In the genomic region with DNA sequence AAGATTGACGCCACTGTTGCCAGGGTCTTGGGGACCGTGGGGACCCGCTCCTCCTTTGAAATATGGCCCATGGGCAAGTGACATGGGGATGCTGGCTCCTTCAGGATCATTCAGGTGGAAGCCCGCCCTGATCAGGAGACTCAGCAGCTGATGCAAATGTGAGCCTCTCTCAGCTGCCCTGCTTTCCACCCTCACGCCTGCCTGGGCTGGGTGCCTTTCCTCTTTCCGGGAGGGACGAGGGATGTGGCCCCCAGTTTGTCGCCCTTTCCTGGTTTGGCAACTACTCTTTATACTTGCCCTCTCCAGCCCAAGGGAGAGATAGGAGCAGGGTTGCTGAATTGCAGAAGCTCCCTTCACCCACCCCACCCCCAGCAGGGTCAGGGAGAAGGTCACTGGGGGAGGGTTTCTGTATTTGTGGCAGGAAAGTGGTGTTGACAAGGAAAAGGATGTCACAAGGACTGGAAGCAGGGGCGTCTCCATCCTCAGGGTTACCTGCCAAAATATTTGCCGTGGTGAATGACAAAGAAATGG, we compare ENCODE assay signal across 1 cellular context.
TF ChIP-seq lines count a peak whose summit lies in the region.

No MANE protein-coding gene starts in this region.

TF ChIP-seq in HepG2, 621 proteins besides CTCF, POLR2A, EP300 and RAD21 (continued from another document and continues in another):
- TF ChIP-seq REXO4 (CRISPR knock-in tag; IDR thresholded peaks at IDR 0.05; ENCODE audit: borderline replicate concordance) (no peak), ZNF816 (CRISPR knock-in tag; IDR thresholded peaks at IDR 0.05; ENCODE audit: borderline replicate concordance) (no peak), ISX (CRISPR knock-in tag; conservative IDR thresholded peaks at IDR 0.05) (no peak), XRCC5 (optimal IDR thresholded peaks at IDR 0.05; ENCODE audit: low read length) (no peak), HOXA3 (CRISPR knock-in tag; IDR thresholded peaks at IDR 0.05) (no peak), ATF1 (CRISPR knock-in tag; IDR thresholded peaks at IDR 0.05) (peak; percentile 39; the same call in 1 of the 2 replicates), ZNF615 (CRISPR knock-in tag; IDR thresholded peaks at IDR 0.05; ENCODE audit: borderline replicate concordance) (0 out of 2 replicates have a peak, but pooled peaks have one; percentile 70), CHD4 (IDR thresholded peaks at IDR 0.05; ENCODE audit: borderline replicate concordance, low read length) (no peak), ZNF841 (CRISPR knock-in tag; IDR thresholded peaks at IDR 0.05; ENCODE audit: borderline replicate concordance) (no peak), ZNF572 (CRISPR knock-in tag; IDR thresholded peaks at IDR 0.05) (no peak), KMT2B (CRISPR knock-in tag; IDR thresholded peaks at IDR 0.05) (no peak), NCOA2 (CRISPR knock-in tag; IDR thresholded peaks at IDR 0.05) (peak; percentile 90), POGZ (CRISPR knock-in tag; IDR thresholded peaks at IDR 0.05) (peak; percentile 76), ZNF143 (CRISPR knock-in tag; IDR thresholded peaks at IDR 0.05) (no peak), ELF3 (CRISPR knock-in tag; IDR thresholded peaks at IDR 0.05) (peak; percentile 93), ZC3H13 (CRISPR knock-in tag; IDR thresholded peaks at IDR 0.05) (no peak), ZNF296 (CRISPR knock-in tag; conservative IDR thresholded peaks at IDR 0.05) (no peak), GATAD1 (CRISPR knock-in tag; IDR thresholded peaks at IDR 0.05) (0 out of 2 replicates have a peak, but pooled peaks have one; percentile 32), SIX1 (CRISPR knock-in tag; IDR thresholded peaks at IDR 0.05; ENCODE audit: borderline replicate concordance) (peak; percentile 32; the same call in 1 of the 2 replicates), MTA1 (CRISPR knock-in tag; IDR thresholded peaks at IDR 0.05; ENCODE audit: borderline replicate concordance) (no peak), TRIM24 (CRISPR knock-in tag; IDR thresholded peaks at IDR 0.05) (no peak), E2F5 (CRISPR knock-in tag; conservative IDR thresholded peaks at IDR 0.05) (no peak), SP4 (CRISPR knock-in tag; IDR thresholded peaks at IDR 0.05) (no peak), MATR3 (CRISPR knock-in tag; IDR thresholded peaks at IDR 0.05) (no peak), ESRRA (CRISPR knock-in tag; IDR thresholded peaks at IDR 0.05; ENCODE audit: low read depth) (peak; percentile 47; the same call in 1 of the 2 replicates), TARDBP (CRISPR knock-in tag; IDR thresholded peaks at IDR 0.05) (peak; percentile 62; the same call in 1 of the 2 replicates), DNMT3B (CRISPR knock-in tag; conservative IDR thresholded peaks at IDR 0.05) (no peak), ZNF777 (CRISPR knock-in tag; IDR thresholded peaks at IDR 0.05) (no peak), ZNF792 (CRISPR knock-in tag; IDR thresholded peaks at IDR 0.05) (peak; percentile 68; the same call in 1 of the 2 replicates), RXRA (CRISPR knock-in tag; IDR thresholded peaks at IDR 0.05) (peak; percentile 91; the same call in 1 of the 2 replicates), ELF1 (CRISPR knock-in tag; IDR thresholded peaks at IDR 0.05) (no peak), NFIB (CRISPR knock-in tag; IDR thresholded peaks at IDR 0.05; ENCODE audit: borderline replicate concordance) (no peak), ZHX1 (CRISPR knock-in tag; IDR thresholded peaks at IDR 0.05; ENCODE audit: low read depth) (no peak), ZNF10 (CRISPR knock-in tag; IDR thresholded peaks at IDR 0.05; ENCODE audit: borderline replicate concordance, low read depth) (no peak), ZKSCAN5 (CRISPR knock-in tag; IDR thresholded peaks at IDR 0.05) (0 out of 2 replicates have a peak, but pooled peaks have one; percentile 70), ELF4 (CRISPR knock-in tag; IDR thresholded peaks at IDR 0.05; ENCODE audit: borderline replicate concordance) (no peak), MED8 (CRISPR knock-in tag; IDR thresholded peaks at IDR 0.05; ENCODE audit: insufficient replicate concordance) (peak; percentile 79), NR2F2 (IDR thresholded peaks at IDR 0.05; ENCODE audit: borderline replicate concordance, low read depth) (peak; percentile 97), ZNF737 (CRISPR knock-in tag; IDR thresholded peaks at IDR 0.05; ENCODE audit: borderline replicate concordance) (no peak), MAFF (IDR thresholded peaks at IDR 0.05; ENCODE audit: low read depth, low read length) (no peak), MBNL3 (CRISPR knock-in tag; conservative IDR thresholded peaks at IDR 0.05) (no peak), ZNF441 (CRISPR knock-in tag; IDR thresholded peaks at IDR 0.05; ENCODE audit: borderline replicate concordance) (peak; percentile 26; the same call in 1 of the 2 replicates), NFATC3 (CRISPR knock-in tag; IDR thresholded peaks at IDR 0.05) (no peak), ZNF782 (CRISPR knock-in tag; IDR thresholded peaks at IDR 0.05; ENCODE audit: borderline replicate concordance) (no peak), ZNF501 (CRISPR knock-in tag; IDR thresholded peaks at IDR 0.05) (peak; percentile 24; the same call in 1 of the 2 replicates), ZFP41 (CRISPR knock-in tag; IDR thresholded peaks at IDR 0.05; ENCODE audit: borderline replicate concordance) (no peak), IRF9 (CRISPR knock-in tag; IDR thresholded peaks at IDR 0.05; ENCODE audit: borderline replicate concordance) (no peak), THAP11 (CRISPR knock-in tag; IDR thresholded peaks at IDR 0.05) (no peak), ZNF362 (CRISPR knock-in tag; IDR thresholded peaks at IDR 0.05; ENCODE audit: borderline replicate concordance) (peak; percentile 14; the same call in 1 of the 2 replicates), ZNF512 (CRISPR knock-in tag; IDR thresholded peaks at IDR 0.05) (0 out of 2 replicates have a peak, but pooled peaks have one; percentile 33), GATAD2A (CRISPR knock-in tag; IDR thresholded peaks at IDR 0.05) (peak; percentile 84), HOXA9 (CRISPR knock-in tag; IDR thresholded peaks at IDR 0.05; ENCODE audit: borderline replicate concordance) (no peak), SMARCE1 (IDR thresholded peaks at IDR 0.05; ENCODE audit: borderline replicate concordance) (no peak)
- TF ChIP-seq, protein P1, sequence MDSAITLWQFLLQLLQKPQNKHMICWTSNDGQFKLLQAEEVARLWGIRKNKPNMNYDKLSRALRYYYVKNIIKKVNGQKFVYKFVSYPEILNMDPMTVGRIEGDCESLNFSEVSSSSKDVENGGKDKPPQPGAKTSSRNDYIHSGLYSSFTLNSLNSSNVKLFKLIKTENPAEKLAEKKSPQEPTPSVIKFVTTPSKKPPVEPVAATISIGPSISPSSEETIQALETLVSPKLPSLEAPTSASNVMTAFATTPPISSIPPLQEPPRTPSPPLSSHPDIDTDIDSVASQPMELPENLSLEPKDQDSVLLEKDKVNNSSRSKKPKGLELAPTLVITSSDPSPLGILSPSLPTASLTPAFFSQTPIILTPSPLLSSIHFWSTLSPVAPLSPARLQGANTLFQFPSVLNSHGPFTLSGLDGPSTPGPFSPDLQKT (CRISPR knock-in tag; IDR thresholded peaks at IDR 0.05; ENCODE audit: borderline replicate concordance), result no peak
- TF ChIP-seq, protein P2, sequence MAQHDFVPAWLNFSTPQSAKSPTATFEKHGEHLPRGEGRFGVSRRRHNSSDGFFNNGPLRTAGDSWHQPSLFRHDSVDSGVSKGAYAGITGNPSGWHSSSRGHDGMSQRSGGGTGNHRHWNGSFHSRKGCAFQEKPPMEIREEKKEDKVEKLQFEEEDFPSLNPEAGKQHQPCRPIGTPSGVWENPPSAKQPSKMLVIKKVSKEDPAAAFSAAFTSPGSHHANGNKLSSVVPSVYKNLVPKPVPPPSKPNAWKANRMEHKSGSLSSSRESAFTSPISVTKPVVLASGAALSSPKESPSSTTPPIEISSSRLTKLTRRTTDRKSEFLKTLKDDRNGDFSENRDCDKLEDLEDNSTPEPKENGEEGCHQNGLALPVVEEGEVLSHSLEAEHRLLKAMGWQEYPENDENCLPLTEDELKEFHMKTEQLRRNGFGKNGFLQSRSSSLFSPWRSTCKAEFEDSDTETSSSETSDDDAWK (CRISPR knock-in tag; IDR thresholded peaks at IDR 0.05), result no peak
